ENCODE assay signal across 19 cellular contexts in genomic region chr6:154558984-154559383, GRCh38. TPM values are rescaled to one million over a fixed set of nuclear protein-coding genes. Genes with fewer than 3 reads are reported as not detected.
A peak's percentile ranks its signal among the peaks of the same experiment; 100 is the strongest.
DNase-seq lines count a peak whose midpoint lies in the region; ATAC-seq, FAIRE-seq and TF ChIP-seq lines count a peak whose summit lies in the region.
"Had no signal": no experiment of that assay in that cellular context is flagged by ENCODE, and none has a peak within 500 bp of the region (broad histone marks: within the 10 kb centered on the region; RNA-seq: fewer than 3 reads in every experiment).

No MANE protein-coding gene starts in this region.

- TF ChIP-seq CTCF in natural killer cell (IDR thresholded peaks at IDR 0.05) (no peak), K562 (IDR thresholded peaks at IDR 0.05 in 2 of 3, conservative IDR thresholded peaks at IDR 0.05 in 1 of 3; ENCODE audit: insufficient read depth in 2 of 3, low read depth in 1 of 3, low read length in 3 of 3) (no peak), neural crest cell (conservative IDR thresholded peaks at IDR 0.05) (no peak), uterus (IDR thresholded peaks at IDR 0.05) (no peak), lower leg skin (IDR thresholded peaks at IDR 0.05) (no peak)

- TF ChIP-seq EP300 in K562 (IDR thresholded peaks at IDR 0.05; ENCODE audit: low read length) = peak; percentile 51

- H3K4me1 ChIP-seq in K562 (replicated peaks in 1 of 2; ENCODE audit: control insufficient read depth in 2 of 2, insufficient read depth in 2 of 2, low read length in 2 of 2) (peaks cover 9 to 13% of the 10 kb centered on the region in 2 experiments; a peak in 3 of 5 replicates), uterus (no peaks in the 10 kb centered on the region)

- CTCF ChIA-PET in K562 (lab: Yijun Ruan, JAX; ENCODE audit: low intra/inter-chr PET ratio) = interaction anchor here (0.6 kb wide), 1 partner anchor 921 kb away, joined by 3 read pairs; no protein-coding TSS in a partner anchor

- peak overlapping the region; percentile 3 to 6; a peak in 2 of 4 replicates for H3K9ac ChIP-seq in K562 (ENCODE audit: insufficient read depth in 1 of 2, low read depth in 2 of 2, low read length in 2 of 2)
- H3K9ac ChIP-seq: GM23248 had no signal

- FAIRE-seq in K562 (lab: Jason Lieb, UNC) = peak; percentile 66
- FAIRE-seq: A549, GM12878, GM18507, HepG2, HTR-8/SVneo had no signal

- H3K4me2 ChIP-seq in K562 (ENCODE audit: insufficient read depth, low read length) = peak overlapping the region; percentile 35
- H3K4me2 ChIP-seq: A549 had no signal

- H3K9me3 Mint-ChIP-seq in natural killer cell treated with Interleukin-12 subunit alpha and Interleukin-12 subunit beta and Interleukin-15 and Interleukin-18, amount 100 ng/mL, for 72 hours = no peaks in the 10 kb centered on the region
- H3K9me3 Mint-ChIP-seq in natural killer cell = no peaks in the 10 kb centered on the region
- no peaks in the 10 kb centered on the region for H3K9me3 Mint-ChIP-seq in neural crest cell

- no peaks in the 10 kb centered on the region for H3K4me1 Mint-ChIP-seq in natural killer cell treated with Interleukin-12 subunit alpha and Interleukin-12 subunit beta and Interleukin-15 and Interleukin-18, amount 100 ng/mL, for 72 hours (ENCODE audit: low read depth in 2 of 2)
- H3K4me1 Mint-ChIP-seq in natural killer cell (no peaks in the 10 kb centered on the region), neural crest cell (peaks cover 6% of the 10 kb centered on the region)
- H3K4me1 Mint-ChIP-seq: CD4-positive, alpha-beta memory T cell had no signal

- H3K27me3 ChIP-seq in K562 (ENCODE audit: control insufficient read depth in 2 of 2, insufficient read depth in 2 of 2, low read length in 2 of 2) (no peaks in the 10 kb centered on the region), uterus (no peaks in the 10 kb centered on the region)
- H3K27me3 ChIP-seq: BE2C had no signal

- no peaks in the 10 kb centered on the region for H3K36me3 Mint-ChIP-seq in natural killer cell treated with Interleukin-12 subunit alpha and Interleukin-12 subunit beta and Interleukin-15 and Interleukin-18, amount 100 ng/mL, for 72 hours
- H3K36me3 Mint-ChIP-seq in natural killer cell (no peaks in the 10 kb centered on the region), neural crest cell (ENCODE audit: low read depth) (no peaks in the 10 kb centered on the region)
- H3K36me3 Mint-ChIP-seq: CD4-positive, alpha-beta memory T cell had no signal

- no peaks in the 10 kb centered on the region for H4K20me1 ChIP-seq in K562 (replicated peaks; ENCODE audit: control insufficient read depth, insufficient read depth, low read length)

- H3K79me2 ChIP-seq in K562 (ENCODE audit: control insufficient read depth, insufficient read depth, low read length) = no peaks in the 10 kb centered on the region

- POLR2A ChIA-PET in K562 (lab: Yijun Ruan, JAX) = interaction anchor here (0.7 to 0.9 kb wide), 3 partner anchors 10 to 32 kb away, joined by 3 to 4 read pairs (median 3); no protein-coding TSS in a partner anchor

- H3K4me3 Mint-ChIP-seq in natural killer cell treated with Interleukin-12 subunit alpha and Interleukin-12 subunit beta and Interleukin-15 and Interleukin-18, amount 100 ng/mL, for 72 hours = no peak overlapping the region
- H3K4me3 Mint-ChIP-seq in natural killer cell (no peak overlapping the region), neural crest cell (no peak overlapping the region)
- H3K4me3 Mint-ChIP-seq: CD4-positive, alpha-beta memory T cell had no signal

- H3K27ac Mint-ChIP-seq in natural killer cell treated with Interleukin-12 subunit alpha and Interleukin-12 subunit beta and Interleukin-15 and Interleukin-18, amount 100 ng/mL, for 72 hours = no peak overlapping the region
- no peak overlapping the region for H3K27ac Mint-ChIP-seq in natural killer cell
- H3K27ac Mint-ChIP-seq in neural crest cell (ENCODE audit: unreplicated experiment) = peak overlapping the region; percentile 30
- H3K27ac Mint-ChIP-seq: CD4-positive, alpha-beta memory T cell had no signal

- no peak overlapping the region; the same call in 2 of the 3 replicates for H3K27ac ChIP-seq in K562 (ENCODE audit: extremely low read depth, low read depth, low read length)
- H3K27ac ChIP-seq in uterus = peak overlapping the region; percentile 12 to 31
- H3K27ac ChIP-seq: A549, C4-2B, GM23248 had no signal

- H3K9me3 ChIP-seq in K562 (replicated peaks; ENCODE audit: control insufficient read depth, insufficient read depth, low read depth, low read length) (no peaks in the 10 kb centered on the region), uterus (no peaks in the 10 kb centered on the region)
- H3K9me3 ChIP-seq: A549, BE2C had no signal

- intact Hi-C loops in natural killer cell (cut with micrococcal nuclease) (no loop called here), K562 (cut with micrococcal nuclease) (loop anchor here (5.0 kb wide), 1 partner anchor 47 kb away; the partner anchor contains the start of gene CNKSR3), uterus (cut with DNase I; ENCODE audit: low total_unique reads) (no loop called here), lower leg skin (cut with DNase I; ENCODE audit: low total_unique reads) (no loop called here)

- DNase-seq in natural killer cell treated with Interleukin-12 subunit alpha and Interleukin-12 subunit beta and Interleukin-15 and Interleukin-18, amount 100 ng/mL, for 72 hours (ENCODE audit: low spot score) = no peak
- no peak for DNase-seq in natural killer cell
- peak; percentile 26 to 69 (median 48) for DNase-seq in K562 (ENCODE audit: extremely low read depth in 1 of 4, low spot score in 3 of 4)
- no peak for DNase-seq in neural crest cell (ENCODE audit: low read depth, low spot score)
- DNase-seq in uterus = no peak
- no peak for DNase-seq in lower leg skin (ENCODE audit: low spot score in 2 of 2)
- DNase-seq in retina = no peak
- DNase-seq: BE2C; CD4-positive, alpha-beta memory T cell; DMS79; GM23248; H7 had no signal

- TF ChIP-seq POLR2A in K562 (conservative IDR thresholded peaks at IDR 0.05) (no peak), uterus (IDR thresholded peaks at IDR 0.05) (no peak), lower leg skin (IDR thresholded peaks at IDR 0.05) (no peak)

- H3K4me3 ChIP-seq in K562 (no peak overlapping the region), uterus (no peak overlapping the region), lower leg skin (ENCODE audit: low read depth, poor library complexity, severe bottlenecking) (no peak overlapping the region)
- H3K4me3 ChIP-seq: A549, GM12878, GM23248 had no signal

- in situ Hi-C loops in K562 (cut with MboI) = no loop called here

- H3K9me1 ChIP-seq in K562 (ENCODE audit: control insufficient read depth, insufficient read depth, low read length) = no peaks in the 10 kb centered on the region

- no TSS peak for BruUV-seq in K562 (replicated peaks; lab: Mats Ljungman, UMichigan)

- ATAC-seq in natural killer cell treated with Interleukin-12 subunit alpha and Interleukin-12 subunit beta and Interleukin-15 and Interleukin-18, amount 100 ng/mL, for 72 hours = peak; percentile 27 to 52
- ATAC-seq in natural killer cell (no peak), K562 (peak; percentile 84), HG03442 (IDR thresholded peaks at IDR 0.05; ENCODE audit: unreplicated experiment) (no peak)
- ATAC-seq: A549, GM12878, HepG2 had no signal

- peak overlapping the region; percentile 69 for H2AFZ ChIP-seq in K562 (ENCODE audit: low read depth, low read length)
- H2AFZ ChIP-seq: GM23248 had no signal

- peaks cover 8 to 14% of the 10 kb centered on the region in 2 donors for H3K27me3 Mint-ChIP-seq in natural killer cell treated with Interleukin-12 subunit alpha and Interleukin-12 subunit beta and Interleukin-15 and Interleukin-18, amount 100 ng/mL, for 72 hours
- H3K27me3 Mint-ChIP-seq in natural killer cell (ENCODE audit: low read depth in 2 of 2) = peaks cover 0 to 12% of the 10 kb centered on the region in 2 donors
- no peaks in the 10 kb centered on the region for H3K27me3 Mint-ChIP-seq in neural crest cell (ENCODE audit: low read depth)

- no peaks in the 10 kb centered on the region for H3K36me3 ChIP-seq in K562 (ENCODE audit: control insufficient read depth, insufficient read depth, low read length)
- H3K36me3 ChIP-seq in uterus = no peaks in the 10 kb centered on the region
- H3K36me3 ChIP-seq: BE2C had no signal

- under 1% methylated on average over 5 of the region's 5 CpGs for WGBS in K562 (ENCODE audit: insufficient coverage, low coverage, missing lambda C conversion rate)
- 72 to 80% methylated on average over 5 of the region's 5 CpGs for WGBS in lower leg skin, 2 donors

- TF ChIP-seq RAD21 in K562 (CRISPR knock-in tag; conservative IDR thresholded peaks at IDR 0.05 in 1 of 2, IDR thresholded peaks at IDR 0.05 in 1 of 2) = no peak

TF ChIP-seq in K562, 482 proteins besides CTCF, POLR2A, EP300 and RAD21 (continues in another document):
- TF ChIP-seq POLR2G (IDR thresholded peaks at IDR 0.05; ENCODE audit: low read depth, low read length) (no peak), ZNF184 (CRISPR knock-in tag; IDR thresholded peaks at IDR 0.05) (no peak), TBL1XR1 (IDR thresholded peaks at IDR 0.05; ENCODE audit: low read length in 2 of 2) (0 out of 4 replicates have a peak, but pooled peaks of 1 of the 2 experiments have one; percentile 35)

RNA-seq across cellular contexts. Expression of gene CNKSR3, which starts 48.5 kb away (rescaled TPM):
- under 1 TPM in 1 of 2 donors, not detected in 1; 0.20 TPM for total RNA-seq in natural killer cell treated with Interleukin-12 subunit alpha and Interleukin-12 subunit beta and Interleukin-15 and Interleukin-18, amount 100 ng/mL, for 72 hours
- total RNA-seq in natural killer cell = under 1 TPM in 1 of 3 donors, not detected in 2; 0.18 TPM
- 10.5 and 14.3 TPM in 2 replicates for total RNA-seq in K562 (2011; cell fraction: chromatin; rRNA removed; ENCODE audit: low replicate concordance)
- 4.2 and 4.6 TPM in 2 replicates for total RNA-seq in K562 (2011; cell fraction: nucleolus; rRNA removed)
- total RNA-seq in K562 (2011; cell fraction: nucleoplasm; rRNA removed) = 7.0 and 15.1 TPM in 2 replicates
- 6.7 and 11.6 TPM in 2 replicates for total RNA-seq in K562 (2014; rRNA removed)
- total RNA-seq in K562 (2014; rRNA removed; fragmentation: Illumina TruSeq; extraction: Trizol) = 19.4 and 20.6 TPM in 2 replicates
- 17.4 and 18.6 TPM in 2 replicates for total RNA-seq in K562 (2015; rRNA removed; fragmentation: Illumina TruSeq; extraction: Trizol)
- total RNA-seq in K562 (2021) = 25.7 and 27.9 TPM in 2 replicates
- 7.1 and 8.1 TPM in 2 replicates for polyA plus RNA-seq in K562 (2011; rRNA removed)
- 4.9 and 5.0 TPM in 2 replicates for polyA plus RNA-seq in K562 (2011; cell fraction: cytosol; rRNA removed)
- 5.8 and 8.4 TPM in 2 replicates for polyA plus RNA-seq in K562 (2011; cell fraction: nucleus; rRNA removed)
- polyA plus RNA-seq in K562 (2012) = 5.2 and 13.5 TPM in 2 replicates
- polyA plus RNA-seq in K562 (2014; fragmentation: Illumina TruSeq; extraction: Trizol) = 24.2 and 29.6 TPM in 2 replicates
- 1 to 10 TPM; 4.5 to 5.3 TPM for polyA plus RNA-seq in K562 (2014; fragmentation: Nextera tagmentation; extraction: Ambion mirVana)
- 9.5 and 9.7 TPM in 2 replicates for polyA plus RNA-seq in K562 (2014; rRNA removed)
- 11.9 and 12.1 TPM in 2 replicates for polyA minus RNA-seq in K562 (2011; rRNA and poly(A)+ RNA removed)
- 5.2 and 6.2 TPM in 2 replicates for polyA minus RNA-seq in K562 (2011; cell fraction: cytosol; rRNA and poly(A)+ RNA removed)
- polyA minus RNA-seq in K562 (2011; cell fraction: nucleus; rRNA and poly(A)+ RNA removed) = 3.0 and 5.4 TPM in 2 replicates
- total RNA-seq in neural crest cell = 11.7 and 11.8 TPM in 2 replicates
- 10 to 100 TPM in 2 of 4 donors, 1 to 10 TPM in 2; 7.6 to 29.6 (median 12.4) TPM for total RNA-seq in uterus
- total RNA-seq in lower leg skin = 10 to 100 TPM in 1 of 4 donors, 1 to 10 TPM in 3; 8.8 to 11.1 (median 9.4) TPM
- total RNA-seq: CD4-positive, alpha-beta memory T cell had no signal
- polyA plus RNA-seq: CD4-positive, alpha-beta memory T cell had no signal

Comparison
In these comparisons a context has a peak if more than half of its experiments do, and no peak if none do; other contexts are left out.
1. ATAC-seq: peak in natural killer cell treated with Interleukin-12 subunit alpha and Interleukin-12 subunit beta and Interleukin-15 and Interleukin-18, amount 100 ng/mL, for 72 hours (2 of 2) and K562 (single experiment); none in natural killer cell (0 of 3) and HG03442 (single experiment).
2. DNase-seq: peak in K562 (4 of 4); none in natural killer cell treated with Interleukin-12 subunit alpha and Interleukin-12 subunit beta and Interleukin-15 and Interleukin-18, amount 100 ng/mL, for 72 hours (single experiment), natural killer cell (single experiment), neural crest cell (single experiment), uterus (0 of 2), lower leg skin (0 of 2) and retina (single experiment).
3. RNA of gene CNKSR3, which starts 48.5 kb away (total RNA-seq): 4.2 to 27.9 TPM in K562, 7.6 to 29.6 TPM in uterus, 11.7 to 11.8 TPM in neural crest cell and 8.8 to 11.1 TPM in lower leg skin; 0.20 TPM in natural killer cell treated with Interleukin-12 subunit alpha and Interleukin-12 subunit beta and Interleukin-15 and Interleukin-18, amount 100 ng/mL, for 72 hours and 0.18 TPM in natural killer cell; every median in the first group is over 4 times any median in the second.